Comparison of ENCODE assay signal across 8 cellular contexts in genomic region chr19:49056101-49056901, GRCh38. TPM values are rescaled to one million over a fixed set of nuclear protein-coding genes. Genes with fewer than 3 reads are reported as not detected.
DNase-seq lines count a peak whose midpoint lies in the region; ATAC-seq and TF ChIP-seq lines count a peak whose summit lies in the region.

No MANE protein-coding gene starts in this region.

- peaks cover 5% of the 10 kb centered on the region for H3K4me1 ChIP-seq in NT2/D1 (ENCODE audit: insufficient read depth, insufficient read length)

- peak overlapping the region; percentile 84 for H3K4me3 Mint-ChIP-seq in activated T-helper 17 cell treated with anti-CD3 and anti-CD28 coated beads, Interleukin-2, amount 50 U/mL, for 72 hours
- H3K4me3 Mint-ChIP-seq in neural crest cell = peak overlapping the region; percentile 38

- peak overlapping the region; percentile 36 for H3K4me3 ChIP-seq in NT2/D1 (ENCODE audit: insufficient read length, low read depth)
- H3K4me3 ChIP-seq in fibroblast of villous mesenchyme (ENCODE audit: low read depth, low read length) = peak overlapping the region; percentile 61

- peak; percentile 74 for DNase-seq in Right ventricle myocardium inferior (ENCODE audit: missing footprints)
- no peak for DNase-seq in cardiac septum (ENCODE audit: low spot score)
- no peak for DNase-seq in NT2/D1 (ENCODE audit: low read depth, low spot score)
- DNase-seq in fibroblast of villous mesenchyme (ENCODE audit: low read depth) = peak; percentile 38
- peak; percentile 53 for DNase-seq in neural crest cell (ENCODE audit: low read depth, low spot score)
- peak; percentile 61 for DNase-seq in ureter (ENCODE audit: low spot score)
- DNase-seq in NCI-H2081 (lab: John Stamatoyannopoulos, UW) = no peak

- peak; percentile 90 for ATAC-seq in Right ventricle myocardium inferior
- ATAC-seq in activated T-helper 17 cell treated with anti-CD3 and anti-CD28 coated beads, Interleukin-2, amount 50 U/mL, for 72 hours (replicated peaks) = peak; percentile 87

- peak overlapping the region; percentile 70 for H3K9ac ChIP-seq in NT2/D1 (ENCODE audit: insufficient read length, low read depth)

- H3K9me3 Mint-ChIP-seq in activated T-helper 17 cell treated with anti-CD3 and anti-CD28 coated beads, Interleukin-2, amount 50 U/mL, for 72 hours = no peaks in the 10 kb centered on the region
- no peaks in the 10 kb centered on the region for H3K9me3 Mint-ChIP-seq in neural crest cell

- no peaks in the 10 kb centered on the region for H3K36me3 ChIP-seq in NT2/D1 (ENCODE audit: insufficient read depth, insufficient read length, low read length)

- intact Hi-C loops in Right ventricle myocardium inferior (cut with DNase I) = no loop called here
- intact Hi-C loops in cardiac septum (cut with DNase I) = no loop called here

- no peak overlapping the region for H3K27ac Mint-ChIP-seq in activated T-helper 17 cell treated with anti-CD3 and anti-CD28 coated beads, Interleukin-2, amount 50 U/mL, for 72 hours
- H3K27ac Mint-ChIP-seq in neural crest cell (ENCODE audit: unreplicated experiment) = no peak overlapping the region

- no peaks in the 10 kb centered on the region for H3K9me3 ChIP-seq in NT2/D1 (ENCODE audit: insufficient read depth, low read length)

- H3K27me3 ChIP-seq in NT2/D1 (ENCODE audit: insufficient read depth, insufficient read length) = peaks cover 48% of the 10 kb centered on the region

- peak; percentile 56 for TF ChIP-seq CTCF in fibroblast of villous mesenchyme (IDR thresholded peaks at IDR 0.05; ENCODE audit: insufficient read depth, low read depth, low read length)
- TF ChIP-seq CTCF in neural crest cell (conservative IDR thresholded peaks at IDR 0.05) = peak; percentile 51

- no peaks in the 10 kb centered on the region for H3K36me3 Mint-ChIP-seq in activated T-helper 17 cell treated with anti-CD3 and anti-CD28 coated beads, Interleukin-2, amount 50 U/mL, for 72 hours (ENCODE audit: low read depth)
- no peaks in the 10 kb centered on the region for H3K36me3 Mint-ChIP-seq in neural crest cell (ENCODE audit: low read depth)

- H3K27me3 Mint-ChIP-seq in activated T-helper 17 cell treated with anti-CD3 and anti-CD28 coated beads, Interleukin-2, amount 50 U/mL, for 72 hours = peaks cover 27% of the 10 kb centered on the region
- peaks cover 64% of the 10 kb centered on the region for H3K27me3 Mint-ChIP-seq in neural crest cell (ENCODE audit: low read depth)

- H3K4me1 Mint-ChIP-seq in activated T-helper 17 cell treated with anti-CD3 and anti-CD28 coated beads, Interleukin-2, amount 50 U/mL, for 72 hours = peaks cover 8% of the 10 kb centered on the region
- H3K4me1 Mint-ChIP-seq in neural crest cell = peaks cover 10% of the 10 kb centered on the region

RNA-seq across cellular contexts. Expression of gene CGB7, which starts 1.2 kb away (rescaled TPM):
- total RNA-seq in Right ventricle myocardium inferior (not detected), cardiac septum (not detected), fibroblast of villous mesenchyme (under 0.01 and 0.32 TPM in 2 replicates), neural crest cell (not detected in 2 replicates), ureter (3.2 TPM)
- under 1 TPM in 1 of 2 donors, not detected in 1; 0.32 TPM for total RNA-seq in activated T-helper 17 cell treated with anti-CD3 and anti-CD28 coated beads, Interleukin-2, amount 50 U/mL, for 72 hours

RNA-seq across cellular contexts. Expression of gene CGB8, which starts 7.4 kb away (rescaled TPM):
- total RNA-seq in Right ventricle myocardium inferior (not detected), cardiac septum (not detected), fibroblast of villous mesenchyme (not detected in 2 replicates), neural crest cell (not detected in 2 replicates), ureter (not detected)
- total RNA-seq in activated T-helper 17 cell treated with anti-CD3 and anti-CD28 coated beads, Interleukin-2, amount 50 U/mL, for 72 hours = not detected

RNA-seq across cellular contexts. Expression of gene NTF4, which starts 8.3 kb away (rescaled TPM):
- total RNA-seq in Right ventricle myocardium inferior (not detected), cardiac septum (not detected), fibroblast of villous mesenchyme (not detected in 2 replicates), neural crest cell (not detected in 2 replicates), ureter (20.6 TPM)
- not detected for total RNA-seq in activated T-helper 17 cell treated with anti-CD3 and anti-CD28 coated beads, Interleukin-2, amount 50 U/mL, for 72 hours

RNA-seq across cellular contexts. Expression of gene CGB5, which starts 12.7 kb away (rescaled TPM):
- total RNA-seq in Right ventricle myocardium inferior (not detected), cardiac septum (not detected), fibroblast of villous mesenchyme (0.32 TPM in 1 of 2 replicates, not detected in the other), neural crest cell (not detected in 2 replicates), ureter (1.1 TPM)
- not detected for total RNA-seq in activated T-helper 17 cell treated with anti-CD3 and anti-CD28 coated beads, Interleukin-2, amount 50 U/mL, for 72 hours

RNA-seq across cellular contexts. Expression of gene KCNA7, which starts 16.2 kb away (rescaled TPM):
- 0.81 TPM for total RNA-seq in Right ventricle myocardium inferior
- 0.27 TPM for total RNA-seq in cardiac septum
- not detected for total RNA-seq in activated T-helper 17 cell treated with anti-CD3 and anti-CD28 coated beads, Interleukin-2, amount 50 U/mL, for 72 hours
- total RNA-seq in fibroblast of villous mesenchyme = not detected in 2 replicates
- total RNA-seq in neural crest cell = not detected in 2 replicates
- total RNA-seq in ureter = not detected

Comparison
In these comparisons a context has a peak if more than half of its experiments do, and no peak if none do; other contexts are left out.
1. DNase-seq: peak in Right ventricle myocardium inferior (single experiment), fibroblast of villous mesenchyme (single experiment), neural crest cell (single experiment) and ureter (single experiment); none in cardiac septum (single experiment), NT2/D1 (single experiment) and NCI-H2081 (0 of 2).
2. RNA of gene NTF4, which starts 8.3 kb away (total RNA-seq): 20.6 TPM in ureter (single experiment); not detected in neural crest cell, not detected in Right ventricle myocardium inferior (single experiment), not detected in cardiac septum (single experiment), not detected in activated T-helper 17 cell treated with anti-CD3 and anti-CD28 coated beads, Interleukin-2, amount 50 U/mL, for 72 hours and not detected in fibroblast of villous mesenchyme; every median in the first group is over 10 times any median in the second.